1 cellular context compared by ENCODE assay signal in the genomic region with DNA sequence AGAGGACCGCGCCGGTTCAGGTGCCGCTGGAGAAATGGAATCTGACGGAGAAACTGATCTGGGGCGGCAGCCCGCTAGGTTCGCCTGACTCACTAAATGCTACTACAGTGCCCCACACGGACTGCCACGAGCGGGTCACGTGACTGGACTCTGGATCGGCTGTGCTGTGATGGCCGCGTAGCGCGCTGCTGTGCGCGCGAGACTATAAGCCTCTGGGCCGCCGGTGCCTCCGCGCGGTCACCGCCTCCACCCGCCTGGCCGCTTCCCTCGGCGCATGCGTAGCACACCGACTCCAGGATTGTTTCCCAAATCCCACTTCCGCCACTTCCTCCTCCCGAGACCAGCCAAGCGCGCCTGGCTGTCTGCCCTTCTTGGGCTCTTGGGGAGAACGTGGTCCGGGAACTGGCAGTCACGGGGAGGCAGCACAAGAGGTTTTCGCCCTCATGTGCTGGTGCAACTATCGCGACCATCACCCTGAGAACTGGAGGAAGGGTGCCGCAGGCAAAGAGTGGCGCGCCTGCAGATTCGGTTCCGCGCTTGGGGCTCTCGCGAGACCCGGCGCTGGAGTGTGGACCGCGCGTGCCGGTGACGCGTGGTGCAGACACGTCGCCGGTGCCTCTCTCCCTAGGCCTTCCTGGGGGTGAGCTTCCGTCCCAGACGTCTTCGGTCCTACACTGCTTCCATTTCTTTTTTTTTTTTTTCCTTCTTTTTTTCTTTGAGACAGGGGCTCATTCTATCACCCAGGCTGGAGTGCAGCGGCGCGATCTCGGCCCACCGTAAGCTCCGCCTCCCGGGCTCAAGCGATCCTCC.
A peak's percentile ranks its signal among the peaks of the same experiment; 100 is the strongest.
TF ChIP-seq lines count a peak whose summit lies in the region.

No MANE protein-coding gene starts in this region.

TF ChIP-seq in HepG2, 621 proteins besides CTCF, POLR2A, EP300 and RAD21 (continued from another document and continues in another):
- TF ChIP-seq, protein P1, sequence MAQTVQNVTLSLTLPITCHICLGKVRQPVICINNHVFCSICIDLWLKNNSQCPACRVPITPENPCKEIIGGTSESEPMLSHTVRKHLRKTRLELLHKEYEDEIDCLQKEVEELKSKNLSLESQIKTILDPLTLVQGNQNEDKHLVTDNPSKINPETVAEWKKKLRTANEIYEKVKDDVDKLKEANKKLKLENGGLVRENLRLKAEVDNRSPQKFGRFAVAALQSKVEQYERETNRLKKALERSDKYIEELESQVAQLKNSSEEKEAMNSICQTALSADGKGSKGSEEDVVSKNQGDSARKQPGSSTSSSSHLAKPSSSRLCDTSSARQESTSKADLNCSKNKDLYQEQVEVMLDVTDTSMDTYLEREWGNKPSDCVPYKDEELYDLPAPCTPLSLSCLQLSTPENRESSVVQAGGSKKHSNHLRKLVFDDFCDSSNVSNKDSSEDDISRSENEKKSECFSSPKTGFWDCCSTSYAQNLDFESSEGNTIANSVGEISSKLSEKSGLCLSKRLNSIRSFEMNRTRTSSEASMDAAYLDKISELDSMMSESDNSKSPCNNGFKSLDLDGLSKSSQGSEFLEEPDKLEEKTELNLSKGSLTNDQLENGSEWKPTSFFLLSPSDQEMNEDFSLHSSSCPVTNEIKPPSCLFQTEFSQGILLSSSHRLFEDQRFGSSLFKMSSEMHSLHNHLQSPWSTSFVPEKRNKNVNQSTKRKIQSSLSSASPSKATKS (CRISPR knock-in tag; IDR thresholded peaks at IDR 0.05) = no peak; the same call in 1 of the 2 replicates
- TF ChIP-seq FOXK1 (CRISPR knock-in tag; IDR thresholded peaks at IDR 0.05; ENCODE audit: borderline replicate concordance, low read depth) = peak; percentile 53; the same call in 1 of the 2 replicates
- TF ChIP-seq, protein P2, sequence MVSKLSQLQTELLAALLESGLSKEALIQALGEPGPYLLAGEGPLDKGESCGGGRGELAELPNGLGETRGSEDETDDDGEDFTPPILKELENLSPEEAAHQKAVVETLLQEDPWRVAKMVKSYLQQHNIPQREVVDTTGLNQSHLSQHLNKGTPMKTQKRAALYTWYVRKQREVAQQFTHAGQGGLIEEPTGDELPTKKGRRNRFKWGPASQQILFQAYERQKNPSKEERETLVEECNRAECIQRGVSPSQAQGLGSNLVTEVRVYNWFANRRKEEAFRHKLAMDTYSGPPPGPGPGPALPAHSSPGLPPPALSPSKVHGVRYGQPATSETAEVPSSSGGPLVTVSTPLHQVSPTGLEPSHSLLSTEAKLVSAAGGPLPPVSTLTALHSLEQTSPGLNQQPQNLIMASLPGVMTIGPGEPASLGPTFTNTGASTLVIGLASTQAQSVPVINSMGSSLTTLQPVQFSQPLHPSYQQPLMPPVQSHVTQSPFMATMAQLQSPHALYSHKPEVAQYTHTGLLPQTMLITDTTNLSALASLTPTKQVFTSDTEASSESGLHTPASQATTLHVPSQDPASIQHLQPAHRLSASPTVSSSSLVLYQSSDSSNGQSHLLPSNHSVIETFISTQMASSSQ (IDR thresholded peaks at IDR 0.05; ENCODE audit: low read depth) = no peak
- TF ChIP-seq, protein P2 (CRISPR knock-in tag; IDR thresholded peaks at IDR 0.05; ENCODE audit: borderline replicate concordance) = peak; percentile 36
- TF ChIP-seq, protein P3, sequence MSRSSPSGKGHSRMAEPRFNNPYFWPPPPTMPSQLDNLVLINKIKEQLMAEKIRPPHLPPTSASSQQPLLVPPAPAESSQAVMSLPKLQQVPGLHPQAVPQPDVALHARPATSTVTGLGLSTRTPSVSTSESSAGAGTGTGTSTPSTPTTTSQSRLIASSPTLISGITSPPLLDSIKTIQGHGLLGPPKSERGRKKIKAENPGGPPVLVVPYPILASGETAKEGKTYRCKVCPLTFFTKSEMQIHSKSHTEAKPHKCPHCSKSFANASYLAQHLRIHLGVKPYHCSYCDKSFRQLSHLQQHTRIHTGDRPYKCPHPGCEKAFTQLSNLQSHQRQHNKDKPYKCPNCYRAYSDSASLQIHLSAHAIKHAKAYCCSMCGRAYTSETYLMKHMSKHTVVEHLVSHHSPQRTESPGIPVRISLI (CRISPR knock-in tag; IDR thresholded peaks at IDR 0.05; ENCODE audit: borderline replicate concordance) = peak; percentile 87
- peak; percentile 51 for TF ChIP-seq NCOA2 (CRISPR knock-in tag; IDR thresholded peaks at IDR 0.05)
- TF ChIP-seq FOXK2 (IDR thresholded peaks at IDR 0.05) = peak; percentile 28; the same call in 1 of the 2 replicates
- TF ChIP-seq SALL1 (CRISPR knock-in tag; IDR thresholded peaks at IDR 0.05) = peak; percentile 86
- peak; percentile 47 for TF ChIP-seq RARA (CRISPR knock-in tag; IDR thresholded peaks at IDR 0.05)
- TF ChIP-seq, protein P4, sequence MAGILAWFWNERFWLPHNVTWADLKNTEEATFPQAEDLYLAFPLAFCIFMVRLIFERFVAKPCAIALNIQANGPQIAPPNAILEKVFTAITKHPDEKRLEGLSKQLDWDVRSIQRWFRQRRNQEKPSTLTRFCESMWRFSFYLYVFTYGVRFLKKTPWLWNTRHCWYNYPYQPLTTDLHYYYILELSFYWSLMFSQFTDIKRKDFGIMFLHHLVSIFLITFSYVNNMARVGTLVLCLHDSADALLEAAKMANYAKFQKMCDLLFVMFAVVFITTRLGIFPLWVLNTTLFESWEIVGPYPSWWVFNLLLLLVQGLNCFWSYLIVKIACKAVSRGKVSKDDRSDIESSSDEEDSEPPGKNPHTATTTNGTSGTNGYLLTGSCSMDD (CRISPR knock-in tag; IDR thresholded peaks at IDR 0.05) = peak; percentile 85; the same call in 1 of the 2 replicates
- TF ChIP-seq, protein P5, sequence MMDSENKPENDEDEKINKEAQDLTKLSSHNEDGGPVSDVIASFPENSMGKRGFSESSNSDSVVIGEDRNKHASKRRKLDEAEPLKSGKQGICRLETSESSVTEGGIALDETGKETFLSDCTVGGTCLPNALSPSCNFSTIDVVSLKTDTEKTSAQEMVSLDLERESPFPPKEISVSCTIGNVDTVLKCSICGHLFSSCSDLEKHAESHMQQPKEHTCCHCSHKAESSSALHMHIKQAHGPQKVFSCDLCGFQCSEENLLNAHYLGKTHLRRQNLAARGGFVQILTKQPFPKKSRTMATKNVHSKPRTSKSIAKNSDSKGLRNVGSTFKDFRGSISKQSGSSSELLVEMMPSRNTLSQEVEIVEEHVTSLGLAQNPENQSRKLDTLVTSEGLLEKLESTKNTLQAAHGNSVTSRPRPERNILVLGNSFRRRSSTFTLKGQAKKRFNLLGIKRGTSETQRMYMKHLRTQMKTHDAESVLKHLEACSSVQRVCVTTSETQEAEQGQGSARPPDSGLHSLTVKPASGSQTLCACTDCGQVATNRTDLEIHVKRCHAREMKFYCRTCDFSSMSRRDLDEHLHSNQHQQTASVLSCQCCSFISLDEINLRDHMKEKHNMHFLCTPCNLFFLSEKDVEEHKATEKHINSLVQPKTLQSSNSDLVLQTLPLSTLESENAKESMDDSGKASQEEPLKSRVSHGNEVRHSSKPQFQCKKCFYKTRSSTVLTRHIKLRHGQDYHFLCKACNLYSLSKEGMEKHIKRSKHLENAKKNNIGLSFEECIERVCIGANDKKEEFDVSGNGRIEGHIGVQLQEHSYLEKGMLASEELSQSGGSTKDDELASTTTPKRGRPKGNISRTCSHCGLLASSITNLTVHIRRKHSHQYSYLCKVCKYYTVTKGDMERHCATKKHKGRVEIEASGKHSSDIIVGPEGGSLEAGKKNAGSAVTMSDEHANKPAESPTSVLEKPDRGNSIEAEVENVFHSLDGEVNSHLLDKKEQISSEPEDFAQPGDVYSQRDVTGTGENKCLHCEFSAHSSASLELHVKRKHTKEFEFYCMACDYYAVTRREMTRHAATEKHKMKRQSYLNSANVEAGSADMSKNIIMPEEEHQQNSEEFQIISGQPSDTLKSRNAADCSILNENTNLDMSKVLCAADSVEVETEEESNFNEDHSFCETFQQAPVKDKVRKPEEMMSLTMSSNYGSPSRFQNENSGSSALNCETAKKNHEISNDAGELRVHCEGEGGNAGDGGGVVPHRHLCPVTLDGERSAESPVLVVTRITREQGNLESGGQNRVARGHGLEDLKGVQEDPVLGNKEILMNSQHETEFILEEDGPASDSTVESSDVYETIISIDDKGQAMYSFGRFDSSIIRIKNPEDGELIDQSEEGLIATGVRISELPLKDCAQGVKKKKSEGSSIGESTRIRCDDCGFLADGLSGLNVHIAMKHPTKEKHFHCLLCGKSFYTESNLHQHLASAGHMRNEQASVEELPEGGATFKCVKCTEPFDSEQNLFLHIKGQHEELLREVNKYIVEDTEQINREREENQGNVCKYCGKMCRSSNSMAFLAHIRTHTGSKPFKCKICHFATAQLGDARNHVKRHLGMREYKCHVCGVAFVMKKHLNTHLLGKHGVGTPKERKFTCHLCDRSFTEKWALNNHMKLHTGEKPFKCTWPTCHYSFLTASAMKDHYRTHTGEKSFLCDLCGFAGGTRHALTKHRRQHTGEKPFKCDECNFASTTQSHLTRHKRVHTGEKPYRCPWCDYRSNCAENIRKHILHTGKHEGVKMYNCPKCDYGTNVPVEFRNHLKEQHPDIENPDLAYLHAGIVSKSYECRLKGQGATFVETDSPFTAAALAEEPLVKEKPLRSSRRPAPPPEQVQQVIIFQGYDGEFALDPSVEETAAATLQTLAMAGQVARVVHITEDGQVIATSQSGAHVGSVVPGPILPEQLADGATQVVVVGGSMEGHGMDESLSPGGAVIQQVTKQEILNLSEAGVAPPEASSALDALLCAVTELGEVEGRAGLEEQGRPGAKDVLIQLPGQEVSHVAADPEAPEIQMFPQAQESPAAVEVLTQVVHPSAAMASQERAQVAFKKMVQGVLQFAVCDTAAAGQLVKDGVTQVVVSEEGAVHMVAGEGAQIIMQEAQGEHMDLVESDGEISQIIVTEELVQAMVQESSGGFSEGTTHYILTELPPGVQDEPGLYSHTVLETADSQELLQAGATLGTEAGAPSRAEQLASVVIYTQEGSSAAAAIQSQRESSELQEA (CRISPR knock-in tag; IDR thresholded peaks at IDR 0.05; ENCODE audit: not compliant biosample characterization) = no peak
- peak; percentile 52; the same call in 1 of the 2 replicates for TF ChIP-seq ZNF773 (CRISPR knock-in tag; IDR thresholded peaks at IDR 0.05; ENCODE audit: borderline replicate concordance)
- peak; percentile 93 for TF ChIP-seq ARNT2 (CRISPR knock-in tag; IDR thresholded peaks at IDR 0.05; ENCODE audit: low read depth)
- TF ChIP-seq, protein P6, sequence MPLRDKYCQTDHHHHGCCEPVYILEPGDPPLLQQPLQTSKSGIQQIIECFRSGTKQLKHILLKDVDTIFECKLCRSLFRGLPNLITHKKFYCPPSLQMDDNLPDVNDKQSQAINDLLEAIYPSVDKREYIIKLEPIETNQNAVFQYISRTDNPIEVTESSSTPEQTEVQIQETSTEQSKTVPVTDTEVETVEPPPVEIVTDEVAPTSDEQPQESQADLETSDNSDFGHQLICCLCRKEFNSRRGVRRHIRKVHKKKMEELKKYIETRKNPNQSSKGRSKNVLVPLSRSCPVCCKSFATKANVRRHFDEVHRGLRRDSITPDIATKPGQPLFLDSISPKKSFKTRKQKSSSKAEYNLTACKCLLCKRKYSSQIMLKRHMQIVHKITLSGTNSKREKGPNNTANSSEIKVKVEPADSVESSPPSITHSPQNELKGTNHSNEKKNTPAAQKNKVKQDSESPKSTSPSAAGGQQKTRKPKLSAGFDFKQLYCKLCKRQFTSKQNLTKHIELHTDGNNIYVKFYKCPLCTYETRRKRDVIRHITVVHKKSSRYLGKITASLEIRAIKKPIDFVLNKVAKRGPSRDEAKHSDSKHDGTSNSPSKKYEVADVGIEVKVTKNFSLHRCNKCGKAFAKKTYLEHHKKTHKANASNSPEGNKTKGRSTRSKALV (CRISPR knock-in tag; IDR thresholded peaks at IDR 0.05) = peak; percentile 44
- TF ChIP-seq ZFP36L1 (CRISPR knock-in tag; IDR thresholded peaks at IDR 0.05) = peak; percentile 99
- peak; percentile 94 for TF ChIP-seq REL (CRISPR knock-in tag; conservative IDR thresholded peaks at IDR 0.05)
- TF ChIP-seq ZNF569 (CRISPR knock-in tag; IDR thresholded peaks at IDR 0.05; ENCODE audit: borderline replicate concordance) = peak; percentile 92; the same call in 1 of the 2 replicates
- TF ChIP-seq, protein P7, sequence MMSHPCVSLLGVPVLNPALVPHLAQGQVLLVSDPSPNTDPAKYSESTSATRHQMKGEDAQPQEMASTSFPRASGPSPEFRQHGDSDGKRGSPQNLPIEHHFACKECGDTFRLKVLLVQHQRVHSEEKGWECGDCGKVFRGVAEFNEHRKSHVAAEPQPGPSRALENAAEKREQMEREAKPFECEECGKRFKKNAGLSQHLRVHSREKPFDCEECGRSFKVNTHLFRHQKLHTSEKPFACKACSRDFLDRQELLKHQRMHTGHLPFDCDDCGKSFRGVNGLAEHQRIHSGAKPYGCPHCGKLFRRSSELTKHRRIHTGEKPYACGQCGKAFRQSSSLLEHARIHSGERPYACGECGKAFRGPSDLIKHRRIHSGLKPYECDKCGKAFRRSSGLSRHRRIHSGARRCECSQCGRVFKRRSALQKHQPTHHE (CRISPR knock-in tag; IDR thresholded peaks at IDR 0.05; ENCODE audit: borderline replicate concordance) = peak; percentile 94
- no peak for TF ChIP-seq RFX5 (IDR thresholded peaks at IDR 0.05; ENCODE audit: low read depth, low read length)
- TF ChIP-seq, protein P8, sequence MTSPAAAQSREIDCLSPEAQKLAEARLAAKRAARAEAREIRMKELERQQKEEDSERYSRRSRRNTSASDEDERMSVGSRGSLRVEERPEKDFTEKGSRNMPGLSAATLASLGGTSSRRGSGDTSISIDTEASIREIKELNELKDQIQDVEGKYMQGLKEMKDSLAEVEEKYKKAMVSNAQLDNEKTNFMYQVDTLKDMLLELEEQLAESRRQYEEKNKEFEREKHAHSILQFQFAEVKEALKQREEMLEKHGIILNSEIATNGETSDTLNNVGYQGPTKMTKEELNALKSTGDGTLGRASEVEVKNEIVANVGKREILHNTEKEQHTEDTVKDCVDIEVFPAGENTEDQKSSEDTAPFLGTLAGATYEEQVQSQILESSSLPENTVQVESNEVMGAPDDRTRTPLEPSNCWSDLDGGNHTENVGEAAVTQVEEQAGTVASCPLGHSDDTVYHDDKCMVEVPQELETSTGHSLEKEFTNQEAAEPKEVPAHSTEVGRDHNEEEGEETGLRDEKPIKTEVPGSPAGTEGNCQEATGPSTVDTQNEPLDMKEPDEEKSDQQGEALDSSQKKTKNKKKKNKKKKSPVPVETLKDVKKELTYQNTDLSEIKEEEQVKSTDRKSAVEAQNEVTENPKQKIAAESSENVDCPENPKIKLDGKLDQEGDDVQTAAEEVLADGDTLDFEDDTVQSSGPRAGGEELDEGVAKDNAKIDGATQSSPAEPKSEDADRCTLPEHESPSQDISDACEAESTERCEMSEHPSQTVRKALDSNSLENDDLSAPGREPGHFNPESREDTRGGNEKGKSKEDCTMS (CRISPR knock-in tag; conservative IDR thresholded peaks at IDR 0.05) = no peak
- no peak; the same call in 1 of the 2 replicates for TF ChIP-seq ZSCAN29 (CRISPR knock-in tag; conservative IDR thresholded peaks at IDR 0.05)
- TF ChIP-seq ZFX (CRISPR knock-in tag; IDR thresholded peaks at IDR 0.05; ENCODE audit: low read depth) = peak; percentile 89
- 0 out of 2 replicates have a peak, but pooled peaks have one; percentile 7 for TF ChIP-seq HHEX (CRISPR knock-in tag; IDR thresholded peaks at IDR 0.05)
- peak; percentile 69 for TF ChIP-seq SP4 (CRISPR knock-in tag; IDR thresholded peaks at IDR 0.05)
- TF ChIP-seq ZNF558 (CRISPR knock-in tag; IDR thresholded peaks at IDR 0.05; ENCODE audit: borderline replicate concordance) = peak; percentile 86; the same call in 1 of the 2 replicates
- TF ChIP-seq RNF2 (conservative IDR thresholded peaks at IDR 0.05; ENCODE audit: low read depth) = peak; percentile 76
